In genomic region chr2:54115284-54116137, GRCh38 we compare ENCODE assay signal across 1 cellular context.
TF ChIP-seq lines count a peak whose summit lies in the region.

TSS of gene ACYP2 (plus strand) at chr2:54115615.

TF ChIP-seq in HEK293, 187 proteins besides CTCF, POLR2A, EP300 and RAD21 (continued from another document):
- TF ChIP-seq ZNF354C (tag by site-specific recombination; IDR thresholded peaks at IDR 0.05; ENCODE audit: borderline replicate concordance, low read depth) (no peak), ZNF529 (tag by site-specific recombination; IDR thresholded peaks at IDR 0.05; ENCODE audit: insufficient replicate concordance) (no peak), ZNF501 (tag by site-specific recombination; IDR thresholded peaks at IDR 0.05) (peak; percentile 93), ZSCAN23 (tag by site-specific recombination; IDR thresholded peaks at IDR 0.05) (no peak), PRDM6 (tag by site-specific recombination; IDR thresholded peaks at IDR 0.05) (no peak), BCL6B (tag by site-specific recombination; IDR thresholded peaks at IDR 0.05) (no peak), PRDM4 (tag by site-specific recombination; IDR thresholded peaks at IDR 0.05) (0 out of 2 replicates have a peak, but pooled peaks have one; percentile 4), ZBTB48 (tag by site-specific recombination; IDR thresholded peaks at IDR 0.05) (peak; percentile 30; the same call in 1 of the 2 replicates), ZNF366 (tag by site-specific recombination; conservative IDR thresholded peaks at IDR 0.05) (peak; percentile 66; the same call in 1 of the 2 replicates), ZFHX2 (tag by site-specific recombination; conservative IDR thresholded peaks at IDR 0.05) (peak; percentile 66), GLIS1 (tag by site-specific recombination; IDR thresholded peaks at IDR 0.05) (no peak), ZNF184 (tag by site-specific recombination; IDR thresholded peaks at IDR 0.05) (no peak), ZNF2 (tag by site-specific recombination; IDR thresholded peaks at IDR 0.05) (peak; percentile 94), ZNF645 (tag by site-specific recombination; IDR thresholded peaks at IDR 0.05) (no peak), ZNF837 (tag by site-specific recombination; IDR thresholded peaks at IDR 0.05) (no peak), ZNF16 (tag by site-specific recombination; IDR thresholded peaks at IDR 0.05; ENCODE audit: low read depth) (no peak), ZNF585B (tag by site-specific recombination; IDR thresholded peaks at IDR 0.05) (no peak), ZNF202 (tag by site-specific recombination; IDR thresholded peaks at IDR 0.05; ENCODE audit: borderline replicate concordance) (peak; percentile 97), HOXD13 (CRISPR knock-in tag; IDR thresholded peaks at IDR 0.05; ENCODE audit: borderline replicate concordance) (no peak), ZNF514 (tag by site-specific recombination; IDR thresholded peaks at IDR 0.05) (no peak), REST (tag by site-specific recombination; IDR thresholded peaks at IDR 0.05) (no peak), ZNF677 (tag by site-specific recombination; IDR thresholded peaks at IDR 0.05) (no peak), KLF9 (tag by site-specific recombination; IDR thresholded peaks at IDR 0.05; ENCODE audit: low read depth) (peak; percentile 37; the same call in 1 of the 2 replicates), ZBTB7A (tag by site-specific recombination; IDR thresholded peaks at IDR 0.05; ENCODE audit: low read depth) (0 out of 2 replicates have a peak, but pooled peaks have one; percentile 32), BCL11B (tag by site-specific recombination; IDR thresholded peaks at IDR 0.05; ENCODE audit: low read depth) (no peak), ZNF10 (tag by site-specific recombination; IDR thresholded peaks at IDR 0.05) (no peak), ZNF140 (tag by site-specific recombination; IDR thresholded peaks at IDR 0.05) (no peak), ZBTB26 (tag by site-specific recombination; optimal IDR thresholded peaks at IDR 0.05) (peak; percentile 81), SCRT1 (tag by site-specific recombination; IDR thresholded peaks at IDR 0.05; ENCODE audit: borderline replicate concordance) (no peak), ZNF48 (tag by site-specific recombination; IDR thresholded peaks at IDR 0.05) (no peak), ZNF513 (tag by site-specific recombination; IDR thresholded peaks at IDR 0.05) (no peak), ZNF580 (tag by site-specific recombination; IDR thresholded peaks at IDR 0.05) (no peak), ZNF610 (tag by site-specific recombination; IDR thresholded peaks at IDR 0.05; ENCODE audit: borderline replicate concordance) (no peak), ZNF747 (tag by site-specific recombination; IDR thresholded peaks at IDR 0.05) (no peak), ZNF707 (tag by site-specific recombination; IDR thresholded peaks at IDR 0.05) (no peak), ZNF239 (tag by site-specific recombination; IDR thresholded peaks at IDR 0.05) (0 out of 2 replicates have a peak, but pooled peaks have one; percentile 12), GLI4 (tag by site-specific recombination; IDR thresholded peaks at IDR 0.05) (peak; percentile 61; the same call in 1 of the 2 replicates), ZNF19 (tag by site-specific recombination; IDR thresholded peaks at IDR 0.05; ENCODE audit: low read depth) (no peak), ZNF830 (tag by site-specific recombination; IDR thresholded peaks at IDR 0.05; ENCODE audit: low read depth) (no peak), ZNF221 (tag by site-specific recombination; IDR thresholded peaks at IDR 0.05; ENCODE audit: borderline replicate concordance) (no peak), ZNF292 (tag by site-specific recombination; IDR thresholded peaks at IDR 0.05; ENCODE audit: borderline replicate concordance, low read depth) (no peak), OSR2 (tag by site-specific recombination; IDR thresholded peaks at IDR 0.05) (no peak), ZFP69B (tag by site-specific recombination; IDR thresholded peaks at IDR 0.05) (peak; percentile 36; the same call in 1 of the 2 replicates), SALL2 (tag by site-specific recombination; IDR thresholded peaks at IDR 0.05; ENCODE audit: borderline replicate concordance) (no peak), ZNF660 (tag by site-specific recombination; IDR thresholded peaks at IDR 0.05) (no peak; the same call in 1 of the 2 replicates)
